In genomic region chr19:40441719-40442253, GRCh38 we compare ENCODE assay signal across 9 cellular contexts. TPM values are rescaled to one million over a fixed set of nuclear protein-coding genes. Genes with fewer than 3 reads are reported as not detected.
DNase-seq lines count a peak whose midpoint lies in the region; ATAC-seq, FAIRE-seq and TF ChIP-seq lines count a peak whose summit lies in the region.
"Had no signal": no experiment of that assay in that cellular context is flagged by ENCODE, and none has a peak within 500 bp of the region (broad histone marks: within the 10 kb centered on the region; RNA-seq: fewer than 3 reads in every experiment).

No MANE protein-coding gene starts in this region.

- H3K4me3 Mint-ChIP-seq in IgD-negative memory B cell: peak overlapping the region; percentile 16 to 99 (median 96)

- TF ChIP-seq EP300 in neural cell (conservative IDR thresholded peaks at IDR 0.05; ENCODE audit: poor library complexity, severe bottlenecking): no peak

- no peaks in the 10 kb centered on the region for H3K9me3 Mint-ChIP-seq in IgD-negative memory B cell

- H4K20me1 ChIP-seq in BLaER1 treated with 17β-estradiol and CSF1 and Interleukin-3, amounts not matched to agents 10 nM and 100 nM: peaks cover 0 to 41% (median 24%) of the 10 kb centered on the region in 11 experiments; a peak in 15 of 22 replicates
- H4K20me1 ChIP-seq in neural cell (ENCODE audit: insufficient read depth): no peaks in the 10 kb centered on the region

- peaks cover 4% of the 10 kb centered on the region for H3K36me3 Mint-ChIP-seq in IgD-negative memory B cell

- H3K4me1 Mint-ChIP-seq in IgD-negative memory B cell: peaks cover 13 to 20% (median 14%) of the 10 kb centered on the region in 3 donors

- H3K9me2 ChIP-seq in neural cell (ENCODE audit: insufficient read depth, low read length): no peaks in the 10 kb centered on the region

- H2AFZ ChIP-seq in neural cell (ENCODE audit: low read depth, low read length): no peak overlapping the region

- H3K79me2 ChIP-seq in neural cell (replicated peaks; ENCODE audit: insufficient read depth, low read length): peaks cover 19% of the 10 kb centered on the region

- H3K9ac ChIP-seq in BLaER1 treated with 17β-estradiol and CSF1 and Interleukin-3, amounts not matched to agents 10 nM and 100 nM: peak overlapping the region; percentile 83 to 98 (median 95); a peak in 21 of 22 replicates
- H3K9ac ChIP-seq in neural cell (ENCODE audit: low read length): no peak overlapping the region

- ATAC-seq in GM21526 (IDR thresholded peaks at IDR 0.05; ENCODE audit: low FRiP score, unreplicated experiment): no peak
- no peak for ATAC-seq in HG03354 (IDR thresholded peaks at IDR 0.05; ENCODE audit: poor library complexity, severe bottlenecking, unreplicated experiment)
- ATAC-seq: esophagus mucosa had no signal

- H3K4me1 ChIP-seq in BLaER1 treated with 17β-estradiol and CSF1 and Interleukin-3, amounts not matched to agents 10 nM and 100 nM: peaks cover 19 to 38% (median 23%) of the 10 kb centered on the region in 10 experiments
- H3K4me1 ChIP-seq in breast epithelium: peaks cover 0 to 20% of the 10 kb centered on the region in 2 donors

- H3K4me3 ChIP-seq in BLaER1 treated with 17β-estradiol and CSF1 and Interleukin-3, amounts not matched to agents 10 nM and 100 nM: peak overlapping the region in 8 of 10 experiments; percentile 81 to 99 (median 90); a peak in 11 of 20 replicates
- H3K4me3 ChIP-seq in breast epithelium: peak overlapping the region in 1 of 3 donors; percentile 95
- no peak overlapping the region for H3K4me3 ChIP-seq in neural cell (ENCODE audit: low read length)

- H3K4me2 ChIP-seq in BLaER1 treated with 17β-estradiol and CSF1 and Interleukin-3, amounts not matched to agents 10 nM and 100 nM: peak overlapping the region; percentile 88 to 100 (median 94)
- no peak overlapping the region for H3K4me2 ChIP-seq in neural cell (ENCODE audit: low read length)

- no peak for TF ChIP-seq RAD21 in neural cell (conservative IDR thresholded peaks at IDR 0.05)

- H3F3A ChIP-seq in neural cell (ENCODE audit: insufficient read depth, low read length, poor library complexity, severe bottlenecking): peaks cover 4% of the 10 kb centered on the region

- TF ChIP-seq POLR2A in breast epithelium (IDR thresholded peaks at IDR 0.05) (no peak), H54 (IDR thresholded peaks at IDR 0.05; ENCODE audit: low read depth, low read length) (no peak)

- peak overlapping the region in 8 of 11 experiments; percentile 73 to 97 (median 85); a peak in 12 of 22 replicates for H3K27ac ChIP-seq in BLaER1 treated with 17β-estradiol and CSF1 and Interleukin-3, amounts not matched to agents 10 nM and 100 nM
- H3K27ac ChIP-seq in breast epithelium: peak overlapping the region; percentile 98 to 99
- peak overlapping the region; percentile 39 for H3K27ac ChIP-seq in neural cell (ENCODE audit: low read length)

- intact Hi-C loops in breast epithelium (cut with DNase I; ENCODE audit: low total_unique reads): no loop called here

- peak overlapping the region; percentile 50 to 98 (median 96) for H3K27ac Mint-ChIP-seq in IgD-negative memory B cell

- H3K27me3 Mint-ChIP-seq in IgD-negative memory B cell: no peaks in the 10 kb centered on the region

- H3K9me3 ChIP-seq in BLaER1 treated with 17β-estradiol and CSF1 and Interleukin-3, amounts not matched to agents 10 nM and 100 nM (replicated peaks in 1 of 11): no peaks in the 10 kb centered on the region
- H3K9me3 ChIP-seq in breast epithelium (no peaks in the 10 kb centered on the region), neural cell (ENCODE audit: low read length) (no peaks in the 10 kb centered on the region)

- TF ChIP-seq CTCF in breast epithelium (IDR thresholded peaks at IDR 0.05) (no peak), neural cell (IDR thresholded peaks at IDR 0.05; ENCODE audit: poor library complexity, severe bottlenecking) (no peak)

- no peak for DNase-seq in breast epithelium (ENCODE audit: low spot score in 2 of 2)
- DNase-seq in NCI-H524 (lab: John Stamatoyannopoulos, UW): no peak
- DNase-seq in H54 (ENCODE audit: insufficient read length, low spot score): no peak

- H3K36me3 ChIP-seq in BLaER1 treated with 17β-estradiol and CSF1 and Interleukin-3, amounts not matched to agents 10 nM and 100 nM: peaks cover 18 to 48% (median 27%) of the 10 kb centered on the region in 11 experiments
- no peaks in the 10 kb centered on the region for H3K36me3 ChIP-seq in breast epithelium
- no peaks in the 10 kb centered on the region for H3K36me3 ChIP-seq in neural cell (ENCODE audit: insufficient read depth, low read length)

- no peak for FAIRE-seq in H54 (lab: Jason Lieb, UNC)

- no peaks in the 10 kb centered on the region for H3K27me3 ChIP-seq in BLaER1 treated with 17β-estradiol and CSF1 and Interleukin-3, amounts not matched to agents 10 nM and 100 nM
- no peaks in the 10 kb centered on the region for H3K27me3 ChIP-seq in breast epithelium
- no peaks in the 10 kb centered on the region for H3K27me3 ChIP-seq in neural cell (ENCODE audit: insufficient read depth, low read depth, low read length)

TF ChIP-seq in neural cell, 6 proteins besides CTCF, POLR2A, EP300 and RAD21:
- no peak for TF ChIP-seq EZH2 (IDR thresholded peaks at IDR 0.05; ENCODE audit: borderline replicate concordance, insufficient read depth, low read length, poor library complexity, severe bottlenecking)
- no peak for TF ChIP-seq TAF1 (IDR thresholded peaks at IDR 0.05; ENCODE audit: low read depth)
- TF ChIP-seq REST (IDR thresholded peaks at IDR 0.05; ENCODE audit: borderline replicate concordance): no peak
- TF ChIP-seq SMC3 (conservative IDR thresholded peaks at IDR 0.05; ENCODE audit: poor library complexity): no peak
- TF ChIP-seq POLR2AphosphoS5 (IDR thresholded peaks at IDR 0.05): no peak
- no peak for TF ChIP-seq MXI1 (conservative IDR thresholded peaks at IDR 0.05; ENCODE audit: poor library complexity, severe bottlenecking)

RNA-seq across cellular contexts. Expression of gene SERTAD3, which starts 2.3 kb away (rescaled TPM):
- polyA plus RNA-seq in IgD-negative memory B cell (29.2 TPM), neural cell (7.6 and 9.0 TPM in 2 replicates)
- 10 to 100 TPM; 17.3 to 28.1 (median 25.2) TPM for total RNA-seq in breast epithelium
- 10.8 and 14.1 TPM in 2 replicates for polyA minus RNA-seq in neural cell

RNA-seq across cellular contexts. Expression of gene SERTAD1, which starts 16.0 kb away (rescaled TPM):
- polyA plus RNA-seq in IgD-negative memory B cell: 13.2 TPM
- 10 to 100 TPM; 10.4 to 25.3 (median 18.0) TPM for total RNA-seq in breast epithelium
- polyA plus RNA-seq in neural cell: 3.3 and 5.1 TPM in 2 replicates
- 1.5 and 1.7 TPM in 2 replicates for polyA minus RNA-seq in neural cell

RNA-seq across cellular contexts. Expression of gene BLVRB, which starts 23.8 kb away (rescaled TPM):
- polyA plus RNA-seq in IgD-negative memory B cell (35.9 TPM), neural cell (5.0 and 9.9 TPM in 2 replicates)
- 100 to 1,000 TPM; 206 to 322 (median 284) TPM for total RNA-seq in breast epithelium
- polyA minus RNA-seq in neural cell: 2.2 TPM in 2 replicates

RNA-seq across cellular contexts. Expression of gene SPTBN4, which starts 25.0 kb away (rescaled TPM):
- polyA plus RNA-seq in IgD-negative memory B cell: not detected
- 1 to 10 TPM; 1.3 to 1.6 (median 1.6) TPM for total RNA-seq in breast epithelium
- polyA plus RNA-seq in neural cell: 10.4 and 12.7 TPM in 2 replicates
- 9.6 and 10.2 TPM in 2 replicates for polyA minus RNA-seq in neural cell

RNA-seq across cellular contexts. Expression of gene PRX, which starts 28.6 kb away (rescaled TPM):
- polyA plus RNA-seq in IgD-negative memory B cell (0.21 TPM), neural cell (0.20 and 0.36 TPM in 2 replicates)
- 1 to 10 TPM; 2.7 to 9.1 (median 5.2) TPM for total RNA-seq in breast epithelium
- 0.23 and 0.24 TPM in 2 replicates for polyA minus RNA-seq in neural cell

Comparison
In these comparisons a context has a peak if more than half of its experiments do, and no peak if none do; other contexts are left out.
1. H3K27ac ChIP-seq: peak in every context shown above with its lines; median percentile 98 in breast epithelium; 85 in BLaER1 treated with 17β-estradiol and CSF1 and Interleukin-3, amounts not matched to agents 10 nM and 100 nM; 39 in neural cell.